21 cellular contexts compared by ENCODE assay signal in the genomic region with DNA sequence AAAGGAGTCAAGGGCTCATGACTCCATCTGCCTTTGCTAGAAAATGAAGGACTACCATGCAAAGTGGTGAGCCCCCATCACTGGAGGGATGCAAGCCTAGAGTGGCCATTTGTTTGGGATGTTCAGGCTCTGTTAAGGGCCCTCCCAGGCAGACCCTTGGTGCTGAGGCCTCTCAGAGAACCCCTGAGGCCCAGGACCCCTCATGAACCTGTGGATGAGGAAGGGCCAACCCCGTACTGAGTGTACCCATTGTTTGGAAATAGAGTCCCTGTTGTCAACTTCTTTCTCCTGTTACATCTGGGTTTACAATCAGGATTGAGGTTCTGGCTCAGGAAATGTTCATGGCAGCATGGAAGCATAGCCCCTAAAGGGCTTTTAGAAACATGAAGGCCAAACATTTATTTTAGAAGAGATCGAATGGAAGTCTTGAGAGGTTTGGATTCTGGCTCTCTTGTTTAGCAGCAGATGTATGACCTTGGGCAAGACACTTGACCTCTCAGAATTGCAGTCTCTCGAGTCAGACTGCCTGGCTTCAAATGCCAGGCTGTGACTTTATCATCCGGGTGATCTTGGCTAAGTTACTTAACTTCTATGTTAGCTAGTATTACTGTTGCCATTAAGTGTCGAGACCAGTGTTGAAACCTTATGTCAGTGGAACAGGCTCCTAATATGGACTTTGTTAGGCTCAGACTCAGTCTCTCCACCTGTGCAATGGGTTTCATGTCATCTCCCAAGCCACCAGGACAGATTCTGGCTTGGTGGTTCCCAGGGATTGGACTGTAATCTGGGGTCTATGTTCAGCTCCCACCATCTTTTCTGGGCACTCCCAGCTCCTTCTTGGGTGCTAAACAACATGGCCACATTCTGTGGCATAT. TPM values are rescaled to one million over a fixed set of nuclear protein-coding genes. Genes with fewer than 3 reads are reported as not detected.
DNase-seq lines count a peak whose midpoint lies in the region; ATAC-seq and TF ChIP-seq lines count a peak whose summit lies in the region.
"Had no signal": no experiment of that assay in that cellular context is flagged by ENCODE, and none has a peak within 500 bp of the region (broad histone marks: within the 10 kb centered on the region; RNA-seq: fewer than 3 reads in every experiment).

No MANE protein-coding gene starts in this region.

- peak overlapping the region; percentile 30 to 49 for H3K27ac ChIP-seq in right atrium auricular region
- peak overlapping the region in 3 of 4 donors; percentile 16 to 53 (median 40) for H3K27ac ChIP-seq in esophagus muscularis mucosa (replicated peaks in 1 of 4)
- peak overlapping the region; percentile 54 for H3K27ac ChIP-seq in osteoblast (ENCODE audit: low read depth, low read length)
- H3K27ac ChIP-seq: RWPE1, WERI-Rb-1 had no signal

- H4K20me1 ChIP-seq in osteoblast (ENCODE audit: insufficient read depth, low read length), result peaks cover 64% of the 10 kb centered on the region

- H3K4me2 ChIP-seq in osteoblast (ENCODE audit: insufficient read depth, low read length), result peak overlapping the region; percentile 30

- no peak overlapping the region for H2AFZ ChIP-seq in osteoblast (ENCODE audit: low read length)

- H3K27me3 ChIP-seq in right atrium auricular region (no peaks in the 10 kb centered on the region), esophagus muscularis mucosa (no peaks in the 10 kb centered on the region), osteoblast (ENCODE audit: insufficient read depth, low read length) (no peaks in the 10 kb centered on the region)
- H3K27me3 ChIP-seq: adrenal gland had no signal

- intact Hi-C loops in left cardiac atrium (cut with DNase I) (no loop called here), esophagus muscularis mucosa (cut with DNase I) (no loop called here)

- no peaks in the 10 kb centered on the region for H3K36me3 ChIP-seq in right atrium auricular region
- H3K36me3 ChIP-seq in esophagus muscularis mucosa, result no peaks in the 10 kb centered on the region
- peaks cover 52% of the 10 kb centered on the region for H3K36me3 ChIP-seq in osteoblast (ENCODE audit: insufficient read depth, low read length)
- H3K36me3 ChIP-seq: adrenal gland, WERI-Rb-1 had no signal

- ATAC-seq in left cardiac atrium (no peak), HG03442 (IDR thresholded peaks at IDR 0.05; ENCODE audit: unreplicated experiment) (no peak)
- ATAC-seq: activated CD8-positive, alpha-beta T cell treated with anti-CD3 and anti-CD28 coated beads, Interleukin-2, amount 10 ng/mL, durations not matched to agents 7 days and 5 days had no signal

- no peak for TF ChIP-seq EP300 in esophagus muscularis mucosa (IDR thresholded peaks at IDR 0.05)

- H3K9me3 ChIP-seq in right atrium auricular region (no peaks in the 10 kb centered on the region), esophagus muscularis mucosa (no peaks in the 10 kb centered on the region), osteoblast (ENCODE audit: low read depth, low read length) (no peaks in the 10 kb centered on the region)
- H3K9me3 ChIP-seq: adrenal gland had no signal

- TF ChIP-seq POLR2A in esophagus muscularis mucosa (IDR thresholded peaks at IDR 0.05; ENCODE audit: low read depth), result no peak

- 88% methylated on average over 5 of the region's 5 CpGs for WGBS in esophagus muscularis mucosa

- peaks cover 0 to 28% of the 10 kb centered on the region in 2 donors for H3K4me1 ChIP-seq in right atrium auricular region
- peaks cover 3 to 34% (median 17%) of the 10 kb centered on the region in 4 donors for H3K4me1 ChIP-seq in esophagus muscularis mucosa
- H3K4me1 ChIP-seq in osteoblast (ENCODE audit: insufficient read depth, low read length), result peaks cover 57% of the 10 kb centered on the region

- H3K4me3 ChIP-seq in right atrium auricular region (no peak overlapping the region), esophagus muscularis mucosa (no peak overlapping the region), osteoblast (ENCODE audit: insufficient read depth, low read length) (no peak overlapping the region)
- H3K4me3 ChIP-seq: adrenal gland, skin epidermis had no signal

- in situ Hi-C loops in KBM-7 (cut with MboI; ENCODE audit: low pct_unique_long_range_greater_than_20kb, low sequenced_read_pairs), result no loop called here

- peaks cover 88% of the 10 kb centered on the region for H3K79me2 ChIP-seq in osteoblast (ENCODE audit: insufficient read depth, low read length)

- no peak for TF ChIP-seq CTCF in right atrium auricular region (IDR thresholded peaks at IDR 0.05)
- no peak for TF ChIP-seq CTCF in esophagus muscularis mucosa (IDR thresholded peaks at IDR 0.05)
- no peak for TF ChIP-seq CTCF in osteoblast (IDR thresholded peaks at IDR 0.05; ENCODE audit: extremely low read depth, low read depth, low read length)
- TF ChIP-seq CTCF in GM20000 (IDR thresholded peaks at IDR 0.05; ENCODE audit: extremely low read depth, missing control alignments), result no peak

- peak; percentile 32 for DNase-seq in right atrium auricular region (ENCODE audit: low spot score)
- no peak for DNase-seq in left cardiac atrium
- peak; percentile 80 for DNase-seq in esophagus muscularis mucosa (ENCODE audit: extremely low spot score)
- DNase-seq in osteoblast (ENCODE audit: insufficient read length, low spot score, missing footprints), result no peak
- DNase-seq in NCI-H1105 (lab: John Stamatoyannopoulos, UW), result no peak
- DNase-seq in GM20000 (ENCODE audit: low spot score), result no peak
- DNase-seq in KBM-7, result no peak
- DNase-seq: activated CD8-positive, alpha-beta T cell treated with anti-CD3 and anti-CD28 coated beads, Interleukin-2, amount 10 ng/mL, durations not matched to agents 7 days and 5 days; CD8-positive, alpha-beta memory T cell; foreskin melanocyte; left colon; MM.1S; NCI-H1694 treated with DMSO at 0.1 percent for 48 hours; NCI-H446 treated with DMSO at 0.1 percent for 48 hours; NK-92 treated with Interleukin-12 subunit alpha and Interleukin-12 subunit beta, amount 100 ng/mL, for 24 hours; trophoblast cell; WERI-Rb-1 had no signal

RNA-seq across cellular contexts. Expression of a gene that starts 12.4 kb away (rescaled TPM):
- total RNA-seq in right atrium auricular region, result 10 to 100 TPM; 12.6 to 35.4 TPM
- total RNA-seq in left cardiac atrium, result 10 to 100 TPM; 22.4 to 23.8 TPM
- total RNA-seq in esophagus muscularis mucosa, result 10 to 100 TPM in 2 of 4 donors, 1 to 10 TPM in 2; 3.3 to 15.8 (median 8.6) TPM
- 567 and 697 TPM in 2 replicates for total RNA-seq in osteoblast
- total RNA-seq: CD8-positive, alpha-beta memory T cell had no signal

Comparison
In these comparisons a context has a peak if more than half of its experiments do, and no peak if none do; other contexts are left out.
1. DNase-seq: peak in right atrium auricular region (single experiment) and esophagus muscularis mucosa (single experiment); none in left cardiac atrium (single experiment), osteoblast (single experiment), NCI-H1105 (single experiment), GM20000 (single experiment) and KBM-7 (single experiment).
2. RNA of a gene that starts 12.4 kb away (total RNA-seq): 567 to 697 TPM in osteoblast; 12.6 to 35.4 TPM in right atrium auricular region, 22.4 to 23.8 TPM in left cardiac atrium and 3.3 to 15.8 TPM in esophagus muscularis mucosa; every median in the first group is over 10 times any median in the second.
3. Peak in every context shown above with its lines, with median percentiles within 50 percentile points of each other: H3K27ac ChIP-seq.